In genomic region chr17:20300399-20301037, GRCh38 we compare ENCODE assay signal across 13 cellular contexts.
DNase-seq lines count a peak whose midpoint lies in the region; ATAC-seq and TF ChIP-seq lines count a peak whose summit lies in the region.
"Had no signal": no experiment of that assay in that cellular context is flagged by ENCODE, and none has a peak within 500 bp of the region (broad histone marks: within the 10 kb centered on the region; RNA-seq: fewer than 3 reads in every experiment).

No MANE protein-coding gene starts in this region.

- intact Hi-C loops in PC-3 (cut with micrococcal nuclease), result no loop called here

- no peaks in the 10 kb centered on the region for H3K27me3 ChIP-seq in ACC112 (ENCODE audit: insufficient read depth, low read length)
- H3K27me3 ChIP-seq in neuronal stem cell (ENCODE audit: control insufficient read depth in 3 of 3, insufficient read depth in 3 of 3, low read depth in 1 of 3, low read length in 3 of 3), result no peaks in the 10 kb centered on the region
- no peaks in the 10 kb centered on the region for H3K27me3 ChIP-seq in PC-3 (ENCODE audit: low read length)
- H3K27me3 ChIP-seq: BE2C had no signal

- no peaks in the 10 kb centered on the region for H4K20me1 ChIP-seq in PC-3 (ENCODE audit: low read length)

- peak overlapping the region in 1 of 2 donors; percentile 73 for H3K27ac Mint-ChIP-seq in effector memory CD8-positive, alpha-beta T cell
- H3K27ac Mint-ChIP-seq: activated naive CD4-positive, alpha-beta T cell treated with anti-CD3 and anti-CD28 coated beads for 36 hours had no signal

- POLR2A ChIA-PET in PC-3 (lab: Charles Lee; ENCODE audit: unreplicated experiment), result no interaction called here

- H3F3A ChIP-seq in PC-3 (ENCODE audit: low read length, unreplicated experiment), result no peaks in the 10 kb centered on the region

- CTCF ChIA-PET in PC-3 (lab: Charles Lee), result no interaction called here

- H4K8ac ChIP-seq in neuronal stem cell (ENCODE audit: low read depth, low read length), result no peak overlapping the region

- TF ChIP-seq CTCF in fibroblast of mammary gland (conservative IDR thresholded peaks at IDR 0.05; ENCODE audit: control insufficient read depth, insufficient read depth, low read depth, low read length) (no peak), PC-3 (conservative IDR thresholded peaks at IDR 0.05; ENCODE audit: low read depth, low read length) (no peak)

- peaks cover 0 to 3% of the 10 kb centered on the region in 2 donors for H3K9me3 Mint-ChIP-seq in effector memory CD8-positive, alpha-beta T cell
- H3K9me3 Mint-ChIP-seq: activated naive CD4-positive, alpha-beta T cell treated with anti-CD3 and anti-CD28 coated beads for 36 hours had no signal

- H3K4me1 Mint-ChIP-seq in effector memory CD8-positive, alpha-beta T cell (ENCODE audit: low read depth in 2 of 2), result no peaks in the 10 kb centered on the region

- H3K79me2 ChIP-seq in ACC112 (ENCODE audit: control insufficient read depth, insufficient read depth, low read length, unreplicated experiment), result no peaks in the 10 kb centered on the region
- H3K79me2 ChIP-seq in PC-3 (ENCODE audit: low read length), result no peaks in the 10 kb centered on the region

- H4K91ac ChIP-seq in neuronal stem cell (ENCODE audit: low read depth, low read length, poor library complexity), result no peak overlapping the region

- peak overlapping the region; percentile 35 for H2BK5ac ChIP-seq in neuronal stem cell (ENCODE audit: low read length)

- H3K23ac ChIP-seq in neuronal stem cell (ENCODE audit: low read depth, low read length, poor library complexity), result no peak overlapping the region

- H2BK15ac ChIP-seq in neuronal stem cell (ENCODE audit: low read length), result no peak overlapping the region

- peaks cover 3% of the 10 kb centered on the region; the same call in 1 of the 2 replicates for H3K36me3 ChIP-seq in ACC112 (ENCODE audit: insufficient read depth, low read length)
- H3K36me3 ChIP-seq in neuronal stem cell (replicated peaks in 1 of 2; ENCODE audit: control insufficient read depth in 2 of 2, insufficient read depth in 2 of 2, low read length in 2 of 2), result peaks cover 10 to 31% of the 10 kb centered on the region in 2 donors
- H3K36me3 ChIP-seq in PC-3 (ENCODE audit: low read depth, low read length), result peaks cover 11% of the 10 kb centered on the region
- H3K36me3 ChIP-seq: BE2C had no signal

- H3K4me3 ChIP-seq in ACC112 (ENCODE audit: low read depth, low read length), result no peak overlapping the region
- H3K4me3 ChIP-seq in fibroblast of mammary gland (ENCODE audit: control insufficient read depth, low read depth, low read length), result no peak overlapping the region
- no peak overlapping the region for H3K4me3 ChIP-seq in neuronal stem cell (ENCODE audit: low read length in 2 of 2)
- no peak overlapping the region for H3K4me3 ChIP-seq in PC-3 (ENCODE audit: low read length)

- H3K4me2 ChIP-seq in neuronal stem cell (ENCODE audit: insufficient read depth, low read length, poor library complexity, severe bottlenecking) (no peak overlapping the region), PC-3 (ENCODE audit: low read length) (no peak overlapping the region)

- H3K9ac ChIP-seq in neuronal stem cell (ENCODE audit: low read depth, low read length, poor library complexity) (no peak overlapping the region), PC-3 (ENCODE audit: low read length) (no peak overlapping the region)

- no CpG with 5 or more reads among the region's 10 CpGs for WGBS in neuronal stem cell (ENCODE audit: extremely low coverage in 2 of 2, insufficient read length in 2 of 2, insufficient replicate concordance in 1 of 2), 2 donors

- no peaks in the 10 kb centered on the region for H3K9me2 ChIP-seq in PC-3 (replicated peaks; ENCODE audit: low read length)

- no TSS peak for BruUV-seq in PC-3 (replicated peaks; lab: Mats Ljungman, UMichigan)

- no peak overlapping the region for H3K4ac ChIP-seq in neuronal stem cell (ENCODE audit: low read length)

- peaks cover 0 to 8% of the 10 kb centered on the region in 2 donors for H3K9me3 ChIP-seq in neuronal stem cell (replicated peaks in 1 of 2; ENCODE audit: control insufficient read depth in 2 of 2, insufficient read depth in 1 of 2, low read depth in 1 of 2, low read length in 2 of 2)
- H3K9me3 ChIP-seq in PC-3 (ENCODE audit: low read length), result no peaks in the 10 kb centered on the region
- H3K9me3 ChIP-seq: BE2C had no signal

- H3K79me1 ChIP-seq in neuronal stem cell (ENCODE audit: low read depth, low read length), result no peaks in the 10 kb centered on the region

- H2BK120ac ChIP-seq in neuronal stem cell (ENCODE audit: low read depth, low read length), result no peak overlapping the region

- peak overlapping the region; percentile 18 for H3K18ac ChIP-seq in neuronal stem cell (ENCODE audit: low read length)

- H3K14ac ChIP-seq in neuronal stem cell (ENCODE audit: low read length), result no peak overlapping the region

- H3K4me1 ChIP-seq in ACC112 (ENCODE audit: control insufficient read depth, insufficient read depth, low read length, unreplicated experiment), result peaks cover 11% of the 10 kb centered on the region
- H3K4me1 ChIP-seq in neuronal stem cell (ENCODE audit: control insufficient read depth in 2 of 2, insufficient read depth in 1 of 2, low read depth in 1 of 2, low read length in 2 of 2), result peaks cover 0 to 2% of the 10 kb centered on the region in 2 donors
- H3K4me1 ChIP-seq in PC-3 (ENCODE audit: insufficient read depth, low read length), result no peaks in the 10 kb centered on the region
- H3K4me1 ChIP-seq: BE2C had no signal

- no peak overlapping the region for H2AK5ac ChIP-seq in neuronal stem cell (ENCODE audit: low read depth, low read length)

- peak overlapping the region; percentile 68 for H2AFZ ChIP-seq in ACC112 (ENCODE audit: low read length, unreplicated experiment)
- H2AFZ ChIP-seq in neuronal stem cell (ENCODE audit: low read length), result no peak overlapping the region
- no peak overlapping the region for H2AFZ ChIP-seq in PC-3 (ENCODE audit: low read length)

- DNase-seq in LHCN-M2 (ENCODE audit: low read depth) (peak; percentile 77), fibroblast of mammary gland (ENCODE audit: low read depth) (peak; percentile 77), neuronal stem cell (ENCODE audit: low spot score) (no peak), PC-3 (no peak), NOMO-1 (lab: John Stamatoyannopoulos, UW; ENCODE audit: unreplicated experiment in 2 of 2) (no peak)
- DNase-seq in effector memory CD8-positive, alpha-beta T cell, result no peak
- DNase-seq: activated naive CD4-positive, alpha-beta T cell treated with anti-CD3 and anti-CD28 coated beads for 36 hours; BE2C; Kasumi-1; NCI-H2227 treated with DMSO at 0.1 percent for 48 hours; SIG-M5 had no signal

- H3K27me3 Mint-ChIP-seq in effector memory CD8-positive, alpha-beta T cell, result peaks cover 0 to 5% of the 10 kb centered on the region in 2 donors

- peak overlapping the region; percentile 84 for H3K27ac ChIP-seq in ACC112 (ENCODE audit: low read depth, low read length)
- no peak overlapping the region for H3K27ac ChIP-seq in neuronal stem cell (replicated peaks; ENCODE audit: low read length)
- H3K27ac ChIP-seq in PC-3 (ENCODE audit: low read length), result no peak overlapping the region

- H2BK12ac ChIP-seq in neuronal stem cell (ENCODE audit: low read length), result no peak overlapping the region

- peaks cover 3% of the 10 kb centered on the region for H3K36me3 Mint-ChIP-seq in effector memory CD8-positive, alpha-beta T cell (ENCODE audit: insufficient read depth)

- no peak overlapping the region for H3K4me3 Mint-ChIP-seq in effector memory CD8-positive, alpha-beta T cell
- H3K4me3 Mint-ChIP-seq: activated naive CD4-positive, alpha-beta T cell treated with anti-CD3 and anti-CD28 coated beads for 36 hours had no signal

- ATAC-seq in effector memory CD8-positive, alpha-beta T cell (replicated peaks), result no peak
- ATAC-seq in PC-3, result no peak
- no peak for ATAC-seq in HG02763 (IDR thresholded peaks at IDR 0.05; ENCODE audit: unreplicated experiment)

Comparison
In these comparisons a context has a peak if more than half of its experiments do, and no peak if none do; other contexts are left out.
1. DNase-seq: peak in LHCN-M2 (single experiment) and fibroblast of mammary gland (single experiment); none in neuronal stem cell (single experiment), effector memory CD8-positive, alpha-beta T cell (0 of 3), PC-3 (single experiment) and NOMO-1 (0 of 2).